Comparison of ENCODE assay signal across 1 cellular context in genomic region chr17:59964455-59965328, GRCh38.
TF ChIP-seq lines count a peak whose summit lies in the region.

A gene with protein sequence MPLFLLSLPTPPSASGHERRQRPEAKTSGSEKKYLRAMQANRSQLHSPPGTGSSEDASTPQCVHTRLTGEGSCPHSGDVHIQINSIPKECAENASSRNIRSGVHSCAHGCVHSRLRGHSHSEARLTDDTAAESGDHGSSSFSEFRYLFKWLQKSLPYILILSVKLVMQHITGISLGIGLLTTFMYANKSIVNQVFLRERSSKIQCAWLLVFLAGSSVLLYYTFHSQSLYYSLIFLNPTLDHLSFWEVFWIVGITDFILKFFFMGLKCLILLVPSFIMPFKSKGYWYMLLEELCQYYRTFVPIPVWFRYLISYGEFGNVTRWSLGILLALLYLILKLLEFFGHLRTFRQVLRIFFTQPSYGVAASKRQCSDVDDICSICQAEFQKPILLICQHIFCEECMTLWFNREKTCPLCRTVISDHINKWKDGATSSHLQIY (minus strand): TSS chr17:59964740. CDS start chr17:59964663, 77 bp downstream.

TF ChIP-seq in HepG2, 621 proteins besides CTCF, POLR2A, EP300 and RAD21 (continued from another document and continues in another):
- TF ChIP-seq, protein P1, sequence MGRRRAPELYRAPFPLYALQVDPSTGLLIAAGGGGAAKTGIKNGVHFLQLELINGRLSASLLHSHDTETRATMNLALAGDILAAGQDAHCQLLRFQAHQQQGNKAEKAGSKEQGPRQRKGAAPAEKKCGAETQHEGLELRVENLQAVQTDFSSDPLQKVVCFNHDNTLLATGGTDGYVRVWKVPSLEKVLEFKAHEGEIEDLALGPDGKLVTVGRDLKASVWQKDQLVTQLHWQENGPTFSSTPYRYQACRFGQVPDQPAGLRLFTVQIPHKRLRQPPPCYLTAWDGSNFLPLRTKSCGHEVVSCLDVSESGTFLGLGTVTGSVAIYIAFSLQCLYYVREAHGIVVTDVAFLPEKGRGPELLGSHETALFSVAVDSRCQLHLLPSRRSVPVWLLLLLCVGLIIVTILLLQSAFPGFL (CRISPR knock-in tag; IDR thresholded peaks at IDR 0.05): no peak
- peak; percentile 32; the same call in 1 of the 2 replicates for TF ChIP-seq NCOA2 (CRISPR knock-in tag; IDR thresholded peaks at IDR 0.05)
- no peak; the same call in 1 of the 2 replicates for TF ChIP-seq ZNF547 (CRISPR knock-in tag; IDR thresholded peaks at IDR 0.05)
- TF ChIP-seq ETV5 (CRISPR knock-in tag; IDR thresholded peaks at IDR 0.05; ENCODE audit: borderline replicate concordance): no peak
- TF ChIP-seq TEAD3 (CRISPR knock-in tag; optimal IDR thresholded peaks at IDR 0.05; ENCODE audit: borderline replicate concordance): peak; percentile 22
- TF ChIP-seq NAIF1 (CRISPR knock-in tag; IDR thresholded peaks at IDR 0.05; ENCODE audit: borderline replicate concordance): peak; percentile 36; the same call in 1 of the 2 replicates
- peak; percentile 26; the same call in 1 of the 2 replicates for TF ChIP-seq MIXL1 (CRISPR knock-in tag; IDR thresholded peaks at IDR 0.05)
- TF ChIP-seq MAFG (CRISPR knock-in tag; IDR thresholded peaks at IDR 0.05): no peak
- TF ChIP-seq SETDB1 (CRISPR knock-in tag; IDR thresholded peaks at IDR 0.05; ENCODE audit: borderline replicate concordance): no peak
- TF ChIP-seq EZH2 (conservative IDR thresholded peaks at IDR 0.05; ENCODE audit: low read depth, low read length): no peak
- TF ChIP-seq ZNF30 (CRISPR knock-in tag; IDR thresholded peaks at IDR 0.05): no peak
- no peak; the same call in none of the 2 replicates for TF ChIP-seq SNAI1 (CRISPR knock-in tag; IDR thresholded peaks at IDR 0.05; ENCODE audit: borderline replicate concordance)
- TF ChIP-seq HHEX (CRISPR knock-in tag; IDR thresholded peaks at IDR 0.05): no peak
- TF ChIP-seq NFAT5 (CRISPR knock-in tag; IDR thresholded peaks at IDR 0.05): no peak; the same call in 1 of the 2 replicates
- peak; percentile 24 for TF ChIP-seq MED8 (CRISPR knock-in tag; IDR thresholded peaks at IDR 0.05; ENCODE audit: insufficient replicate concordance)
- no peak for TF ChIP-seq ZMAT5 (CRISPR knock-in tag; IDR thresholded peaks at IDR 0.05; ENCODE audit: borderline replicate concordance, low read depth)
- peak; percentile 85 for TF ChIP-seq POLR2AphosphoS5 (IDR thresholded peaks at IDR 0.05; ENCODE audit: low read depth, low read length)
- no peak for TF ChIP-seq CEBPG (CRISPR knock-in tag; IDR thresholded peaks at IDR 0.05)
- peak; percentile 70; the same call in 1 of the 2 replicates for TF ChIP-seq MXD1 (CRISPR knock-in tag; IDR thresholded peaks at IDR 0.05)
- peak; percentile 33; the same call in 1 of the 2 replicates for TF ChIP-seq ZBTB7B (CRISPR knock-in tag; IDR thresholded peaks at IDR 0.05)
- no peak for TF ChIP-seq SATB2 (CRISPR knock-in tag; IDR thresholded peaks at IDR 0.05)
- TF ChIP-seq NFIC (IDR thresholded peaks at IDR 0.05; ENCODE audit: low read length): 0 out of 2 replicates have a peak, but pooled peaks have one; percentile 24
- TF ChIP-seq, protein P2, sequence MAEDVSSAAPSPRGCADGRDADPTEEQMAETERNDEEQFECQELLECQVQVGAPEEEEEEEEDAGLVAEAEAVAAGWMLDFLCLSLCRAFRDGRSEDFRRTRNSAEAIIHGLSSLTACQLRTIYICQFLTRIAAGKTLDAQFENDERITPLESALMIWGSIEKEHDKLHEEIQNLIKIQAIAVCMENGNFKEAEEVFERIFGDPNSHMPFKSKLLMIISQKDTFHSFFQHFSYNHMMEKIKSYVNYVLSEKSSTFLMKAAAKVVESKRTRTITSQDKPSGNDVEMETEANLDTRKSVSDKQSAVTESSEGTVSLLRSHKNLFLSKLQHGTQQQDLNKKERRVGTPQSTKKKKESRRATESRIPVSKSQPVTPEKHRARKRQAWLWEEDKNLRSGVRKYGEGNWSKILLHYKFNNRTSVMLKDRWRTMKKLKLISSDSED (CRISPR knock-in tag; IDR thresholded peaks at IDR 0.05): no peak
- no peak for TF ChIP-seq ZFP36L2 (CRISPR knock-in tag; IDR thresholded peaks at IDR 0.05)
- TF ChIP-seq IKZF5 (CRISPR knock-in tag; IDR thresholded peaks at IDR 0.05): peak; percentile 63; the same call in 1 of the 2 replicates
- TF ChIP-seq CCAR2 (optimal IDR thresholded peaks at IDR 0.05; ENCODE audit: low read depth, low read length): no peak
- peak; percentile 26; the same call in 1 of the 2 replicates for TF ChIP-seq TOE1 (CRISPR knock-in tag; IDR thresholded peaks at IDR 0.05)
- peak; percentile 58 for TF ChIP-seq FOXK2 (IDR thresholded peaks at IDR 0.05)
- 0 out of 2 replicates have a peak, but pooled peaks have one; percentile 27 for TF ChIP-seq ZNF143 (CRISPR knock-in tag; IDR thresholded peaks at IDR 0.05)
- no peak for TF ChIP-seq CHD2 (IDR thresholded peaks at IDR 0.05; ENCODE audit: low read depth, low read length)
- peak; percentile 76; the same call in 1 of the 2 replicates for TF ChIP-seq ZNF235 (CRISPR knock-in tag; IDR thresholded peaks at IDR 0.05; ENCODE audit: borderline replicate concordance)
- TF ChIP-seq HNRNPUL1 (IDR thresholded peaks at IDR 0.05; ENCODE audit: low read depth, low read length): no peak
- TF ChIP-seq ZBTB39 (CRISPR knock-in tag; IDR thresholded peaks at IDR 0.05): no peak
- peak in 1 of 2 experiments; percentile 82; a peak in 2 of 4 replicates for TF ChIP-seq KLF16 (CRISPR knock-in tag; IDR thresholded peaks at IDR 0.05)
- no peak for TF ChIP-seq MTF1 (CRISPR knock-in tag; IDR thresholded peaks at IDR 0.05)
- TF ChIP-seq ZNF280D (CRISPR knock-in tag; IDR thresholded peaks at IDR 0.05): no peak
- TF ChIP-seq CHCHD3 (CRISPR knock-in tag; IDR thresholded peaks at IDR 0.05): no peak
- TF ChIP-seq FUBP1 (CRISPR knock-in tag; IDR thresholded peaks at IDR 0.05; ENCODE audit: borderline replicate concordance): no peak
- TF ChIP-seq ZFY (CRISPR knock-in tag; IDR thresholded peaks at IDR 0.05): peak; percentile 62; the same call in 1 of the 2 replicates
- no peak for TF ChIP-seq RBM22 (optimal IDR thresholded peaks at IDR 0.05; ENCODE audit: low read length)
- peak; percentile 93 for TF ChIP-seq RXRB (CRISPR knock-in tag; IDR thresholded peaks at IDR 0.05; ENCODE audit: borderline replicate concordance)
